ENCODE assay signal across 17 cellular contexts in the genomic region with DNA sequence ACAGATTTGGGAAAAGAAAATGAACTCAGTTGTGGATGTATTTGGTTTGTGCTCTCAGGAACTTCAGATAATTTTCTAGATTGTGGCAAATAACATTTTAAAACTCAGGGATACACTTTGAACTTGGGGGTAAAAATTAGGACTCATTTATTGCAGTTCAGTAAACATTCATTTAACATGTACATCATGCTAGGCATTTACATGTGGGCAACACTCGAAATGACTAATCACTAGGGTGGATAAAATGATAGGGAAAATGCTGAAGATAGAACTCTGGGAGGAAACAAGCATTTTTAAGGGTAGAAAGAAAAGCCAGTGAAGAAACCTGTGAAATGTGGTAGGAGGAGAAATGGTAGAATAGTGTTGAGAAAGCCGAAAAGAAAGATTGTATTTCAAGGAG. TPM values are rescaled to one million over a fixed set of nuclear protein-coding genes. Genes with fewer than 3 reads are reported as not detected.
DNase-seq lines count a peak whose midpoint lies in the region; ATAC-seq and TF ChIP-seq lines count a peak whose summit lies in the region.
"Had no signal": no experiment of that assay in that cellular context is flagged by ENCODE, and none has a peak within 500 bp of the region (broad histone marks: within the 10 kb centered on the region; RNA-seq: fewer than 3 reads in every experiment).

No MANE protein-coding gene starts in this region.

- ATAC-seq in activated naive CD4-positive, alpha-beta T cell treated with anti-CD3 and anti-CD28 coated beads, Interleukin-2, amount 50 U/mL, for 72 hours: peak; percentile 23 to 30
- ATAC-seq in upper lobe of left lung (ENCODE audit: low FRiP score in 2 of 2) (no peak), HG03108 (IDR thresholded peaks at IDR 0.05; ENCODE audit: unreplicated experiment) (no peak)
- ATAC-seq: A549 had no signal

- no peak for TF ChIP-seq POLR2A in upper lobe of left lung (IDR thresholded peaks at IDR 0.05)

- H4K20me1 ChIP-seq in OCI-LY7 (ENCODE audit: insufficient read depth, low read length) (no peaks in the 10 kb centered on the region), hepatocyte (ENCODE audit: insufficient read depth, poor library complexity, severe bottlenecking) (no peaks in the 10 kb centered on the region)

- H3K36me3 ChIP-seq in OCI-LY7 (ENCODE audit: insufficient read depth, low read length) (no peaks in the 10 kb centered on the region), hepatocyte (replicated peaks; ENCODE audit: insufficient read depth, low read depth) (no peaks in the 10 kb centered on the region), upper lobe of left lung (no peaks in the 10 kb centered on the region)
- H3K36me3 ChIP-seq: neural progenitor cell, suprapubic skin had no signal

- H3K27me3 ChIP-seq in hepatocyte (no peaks in the 10 kb centered on the region), upper lobe of left lung (no peaks in the 10 kb centered on the region)
- H3K27me3 ChIP-seq: neural progenitor cell, suprapubic skin had no signal

- DNase-seq in activated naive CD4-positive, alpha-beta T cell treated with anti-CD3 and anti-CD28 coated beads, Interleukin-2, amount 50 U/mL, for 72 hours (ENCODE audit: low spot score in 2 of 2): no peak
- DNase-seq in activated naive CD4-positive, alpha-beta T cell treated with anti-CD3 and anti-CD28 coated beads for 36 hours: no peak
- no peak for DNase-seq in OCI-LY7 (ENCODE audit: low spot score)
- DNase-seq in hepatocyte (ENCODE audit: low spot score): no peak
- no peak for DNase-seq in upper lobe of left lung
- DNase-seq in DMS79 treated with DMSO at 0.1 percent for 48 hours (lab: John Stamatoyannopoulos, UW): no peak
- no peak for DNase-seq in NCI-H1694 treated with DMSO at 0.1 percent for 48 hours (lab: John Stamatoyannopoulos, UW)
- DNase-seq: aorta, COR-L47, NCI-H1436 treated with DMSO at 0.1 percent for 48 hours had no signal

- H3K4me1 ChIP-seq in OCI-LY7 (ENCODE audit: insufficient read depth, low read length, poor library complexity, severe bottlenecking) (peaks cover 34% of the 10 kb centered on the region), hepatocyte (ENCODE audit: insufficient read depth) (peaks cover 18% of the 10 kb centered on the region), upper lobe of left lung (peaks cover 12 to 30% (median 18%) of the 10 kb centered on the region in 4 donors)

- H3K36me3 Mint-ChIP-seq in activated naive CD4-positive, alpha-beta T cell treated with anti-CD3 and anti-CD28 coated beads, Interleukin-2, amount 50 U/mL, for 72 hours: peaks cover under 1 to 8% of the 10 kb centered on the region in 2 donors
- H3K36me3 Mint-ChIP-seq in activated naive CD4-positive, alpha-beta T cell treated with anti-CD3 and anti-CD28 coated beads for 36 hours (ENCODE audit: low read depth): no peaks in the 10 kb centered on the region

- peak overlapping the region; percentile 66 for H3K4me2 ChIP-seq in OCI-LY7 (ENCODE audit: low read length)
- H3K4me2 ChIP-seq in hepatocyte: peak overlapping the region; percentile 52
- H3K4me2 ChIP-seq: A549, neural progenitor cell had no signal

- intact Hi-C loops in activated naive CD4-positive, alpha-beta T cell treated with anti-CD3 and anti-CD28 coated beads for 36 hours (cut with micrococcal nuclease): loop anchor here (2.0 to 5.0 kb wide), 2 partner anchors 14 to 1380 kb away; a partner anchor contains a TSS
- intact Hi-C loops in OCI-LY7 (cut with micrococcal nuclease; ENCODE audit: unreplicated experiment): no loop called here

- H3K4me3 ChIP-seq in OCI-LY7 (ENCODE audit: low read depth, low read length, poor library complexity, severe bottlenecking) (peak overlapping the region; percentile 47), hepatocyte (no peak overlapping the region), upper lobe of left lung (no peak overlapping the region)
- H3K4me3 ChIP-seq: A549, neural progenitor cell, suprapubic skin had no signal

- BruUV-seq in OCI-LY7 (replicated peaks; lab: Mats Ljungman, UMichigan): no TSS peak

- H3K9me2 ChIP-seq in OCI-LY7 (ENCODE audit: insufficient read depth, low read length) (no peaks in the 10 kb centered on the region), hepatocyte (replicated peaks; ENCODE audit: insufficient read depth) (no peaks in the 10 kb centered on the region)

- H3K9me3 Mint-ChIP-seq in activated naive CD4-positive, alpha-beta T cell treated with anti-CD3 and anti-CD28 coated beads, Interleukin-2, amount 50 U/mL, for 72 hours: no peaks in the 10 kb centered on the region
- no peaks in the 10 kb centered on the region for H3K9me3 Mint-ChIP-seq in activated naive CD4-positive, alpha-beta T cell treated with anti-CD3 and anti-CD28 coated beads for 36 hours
- H3K9me3 Mint-ChIP-seq: activated T-helper 1 cell treated with anti-CD3 and anti-CD28 coated beads, Interleukin-12 subunit alpha, Interleukin-12 subunit beta, Interleukin-2, Interleukin-4 antibody, amounts not matched to agents 30 ng/mL and 10 ng/mL and 1 ng/mL, durations not matched to agents 14 hours and 24 hours and 36 hours had no signal

- TF ChIP-seq CTCF in OCI-LY7 (conservative IDR thresholded peaks at IDR 0.05; ENCODE audit: low read length) (no peak), hepatocyte (IDR thresholded peaks at IDR 0.05; ENCODE audit: poor library complexity) (no peak), upper lobe of left lung (IDR thresholded peaks at IDR 0.05) (no peak)

- TF ChIP-seq EP300 in upper lobe of left lung (IDR thresholded peaks at IDR 0.05): no peak

- H3K27me3 Mint-ChIP-seq in activated naive CD4-positive, alpha-beta T cell treated with anti-CD3 and anti-CD28 coated beads for 36 hours (ENCODE audit: low read depth): no peaks in the 10 kb centered on the region
- H3K27me3 Mint-ChIP-seq: activated CD4-positive, alpha-beta T cell treated with anti-CD3 and anti-CD28 coated beads, Interleukin-2, amount 10 ng/mL, durations not matched to agents 24 days and 14 days had no signal

- H3K9me3 ChIP-seq in OCI-LY7 (ENCODE audit: low read length) (no peaks in the 10 kb centered on the region), hepatocyte (ENCODE audit: low read depth) (no peaks in the 10 kb centered on the region), upper lobe of left lung (no peaks in the 10 kb centered on the region)
- H3K9me3 ChIP-seq: A549, suprapubic skin had no signal

- POLR2A ChIA-PET in OCI-LY7 (lab: Charles Lee): interaction anchor here (0.6 to 1.2 kb wide), 7 partner anchors 8 to 376 kb away, joined by 3 to 11 read pairs (median 5); a partner anchor contains a TSS

- peak overlapping the region; percentile 55 for H3K27ac ChIP-seq in OCI-LY7 (ENCODE audit: low read depth, low read length, poor library complexity, severe bottlenecking)
- H3K27ac ChIP-seq in hepatocyte: peak overlapping the region; percentile 78
- H3K27ac ChIP-seq in upper lobe of left lung: peak overlapping the region; percentile 9 to 51 (median 35)
- H3K27ac ChIP-seq: A549, epithelial cell of prostate, neural progenitor cell, suprapubic skin had no signal

- H2AFZ ChIP-seq in OCI-LY7 (ENCODE audit: low read length) (peak overlapping the region; percentile 60; the same call in 1 of the 2 replicates), hepatocyte (peak overlapping the region; percentile 24)
- H2AFZ ChIP-seq: neural progenitor cell had no signal

- CTCF ChIA-PET in activated naive CD4-positive, alpha-beta T cell treated with anti-CD3 and anti-CD28 coated beads for 36 hours (lab: Charles Lee): interaction anchor here (1.0 to 1.6 kb wide), 3 partner anchors 11 to 58 kb away, joined by 4 read pairs; no protein-coding TSS in a partner anchor
- CTCF ChIA-PET in OCI-LY7 (lab: Charles Lee; ENCODE audit: unreplicated experiment): no interaction called here

- peaks cover 60% of the 10 kb centered on the region for H3K4me1 Mint-ChIP-seq in activated naive CD4-positive, alpha-beta T cell treated with anti-CD3 and anti-CD28 coated beads for 36 hours (ENCODE audit: low read depth)

- no peak overlapping the region for H3K4me3 Mint-ChIP-seq in activated naive CD4-positive, alpha-beta T cell treated with anti-CD3 and anti-CD28 coated beads for 36 hours
- H3K4me3 Mint-ChIP-seq: activated CD4-positive, alpha-beta T cell treated with anti-CD3 and anti-CD28 coated beads, Interleukin-2, amount 10 ng/mL, durations not matched to agents 24 days and 14 days; activated T-helper 1 cell treated with anti-CD3 and anti-CD28 coated beads, Interleukin-12 subunit alpha, Interleukin-12 subunit beta, Interleukin-2, Interleukin-4 antibody, amounts not matched to agents 30 ng/mL and 10 ng/mL and 1 ng/mL, durations not matched to agents 14 hours and 24 hours and 36 hours; neural progenitor cell had no signal

- no peak overlapping the region for H3K27ac Mint-ChIP-seq in activated naive CD4-positive, alpha-beta T cell treated with anti-CD3 and anti-CD28 coated beads, Interleukin-2, amount 50 U/mL, for 72 hours
- no peak overlapping the region for H3K27ac Mint-ChIP-seq in activated naive CD4-positive, alpha-beta T cell treated with anti-CD3 and anti-CD28 coated beads for 36 hours
- H3K27ac Mint-ChIP-seq: activated CD4-positive, alpha-beta T cell treated with anti-CD3 and anti-CD28 coated beads, Interleukin-2, amount 10 ng/mL, durations not matched to agents 24 days and 14 days; activated T-helper 1 cell treated with anti-CD3 and anti-CD28 coated beads, Interleukin-12 subunit alpha, Interleukin-12 subunit beta, Interleukin-2, Interleukin-4 antibody, amounts not matched to agents 30 ng/mL and 10 ng/mL and 1 ng/mL, durations not matched to agents 14 hours and 24 hours and 36 hours; neural progenitor cell had no signal

- WGBS in hepatocyte (ENCODE audit: low lambda C conversion rate, missing lambda C conversion rate): 68% methylated on average over 2 of the region's 2 CpGs
- WGBS in upper lobe of left lung, 2 donors: 66 to 68% methylated on average over 2 of the region's 2 CpGs

- peaks cover 38% of the 10 kb centered on the region; the same call in 1 of the 2 replicates for H3K79me2 ChIP-seq in OCI-LY7 (ENCODE audit: insufficient read depth, low read depth, low read length)
- peaks cover 100% of the 10 kb centered on the region for H3K79me2 ChIP-seq in hepatocyte

RNA-seq across cellular contexts. Expression of a gene that starts 7.8 kb away (rescaled TPM):
- 10 to 100 TPM; 17.7 to 23.3 TPM for total RNA-seq in activated naive CD4-positive, alpha-beta T cell treated with anti-CD3 and anti-CD28 coated beads, Interleukin-2, amount 50 U/mL, for 72 hours
- total RNA-seq in activated naive CD4-positive, alpha-beta T cell treated with anti-CD3 and anti-CD28 coated beads for 36 hours: 10 to 100 TPM; 12.3 to 14.2 TPM
- total RNA-seq in OCI-LY7 (2014; rRNA removed; shearing (Covaris generic)): 3.1 and 4.2 TPM in 2 replicates
- total RNA-seq in OCI-LY7 (2022) (18.4 and 19.6 TPM in 2 replicates), hepatocyte (10.9 and 13.8 TPM in 2 replicates), upper lobe of left lung (10 to 100 TPM in 4 of 6 donors, 1 to 10 TPM in 2; 4.6 to 24.1 (median 12.2) TPM)
- polyA plus RNA-seq in hepatocyte: 8.2 and 9.0 TPM in 2 replicates

Comparison
In these comparisons a context has a peak if more than half of its experiments do, and no peak if none do; other contexts are left out.
1. ATAC-seq: peak in activated naive CD4-positive, alpha-beta T cell treated with anti-CD3 and anti-CD28 coated beads, Interleukin-2, amount 50 U/mL, for 72 hours (2 of 2); none in upper lobe of left lung (0 of 2) and HG03108 (single experiment).
2. Peak in every context shown above with its lines, with median percentiles within 50 percentile points of each other: H3K27ac ChIP-seq.